Comparison of ENCODE assay signal across 18 cellular contexts in genomic region chr11:557328-558132, GRCh38. TPM values are rescaled to one million over a fixed set of nuclear protein-coding genes. Genes with fewer than 3 reads are reported as not detected.
DNase-seq lines count a peak whose midpoint lies in the region; ATAC-seq and TF ChIP-seq lines count a peak whose summit lies in the region.
"Had no signal": no experiment of that assay in that cellular context is flagged by ENCODE, and none has a peak within 500 bp of the region (broad histone marks: within the 10 kb centered on the region; RNA-seq: fewer than 3 reads in every experiment).

No MANE protein-coding gene starts in this region.

- peaks cover 29% of the 10 kb centered on the region for H3K4me1 ChIP-seq in CD8-positive, alpha-beta memory T cell (ENCODE audit: insufficient read depth, low read length)

- H3K36me3 ChIP-seq in CD8-positive, alpha-beta memory T cell (ENCODE audit: insufficient read depth, low read length) = no peaks in the 10 kb centered on the region
- H3K36me3 ChIP-seq: gastrocnemius medialis, lower lobe of right lung, right atrium auricular region had no signal

- TF ChIP-seq CTCF in neural crest cell (conservative IDR thresholded peaks at IDR 0.05) = no peak

- CTCF ChIA-PET in CD8-positive, alpha-beta memory T cell (lab: Charles Lee) = interaction anchor here (1.2 to 4.0 kb wide), 4 partner anchors 8 to 169 kb away, joined by 3 to 49 read pairs (median 16); partner anchors contain the start of gene PHRF1
- CTCF ChIA-PET in T-cell (lab: Charles Lee) = no interaction called here

- POLR2A ChIA-PET in CD8-positive, alpha-beta memory T cell (lab: Charles Lee) = interaction anchor here (0.6 to 1.0 kb wide), 2 partner anchors 18 to 219 kb away, joined by 3 to 7 read pairs; partner anchors contain the start of gene PHRF1
- POLR2A ChIA-PET in T-cell (lab: Charles Lee) = interaction anchor here in 1 of 2 donors (0.6 kb wide), 1 partner anchor 91 kb away, joined by 4 read pairs; no protein-coding TSS in a partner anchor

- H3K9me3 Mint-ChIP-seq in CD8-positive, alpha-beta memory T cell = no peaks in the 10 kb centered on the region
- no peaks in the 10 kb centered on the region for H3K9me3 Mint-ChIP-seq in T-cell
- no peaks in the 10 kb centered on the region for H3K9me3 Mint-ChIP-seq in neural crest cell

- peak in 1 of 5 donors; percentile 48 for DNase-seq in CD8-positive, alpha-beta memory T cell
- no peak for DNase-seq in T-cell
- no peak for DNase-seq in neural crest cell (ENCODE audit: low read depth, low spot score)
- no peak for DNase-seq in stimulated activated CD4-positive, alpha-beta T cell treated with anti-CD3 and anti-CD28 coated beads, Interleukin-1b, Interleukin-23, amount 100 ng/mL, for 48 hours
- DNase-seq in pons (ENCODE audit: low spot score) = no peak
- DNase-seq: activated CD8-positive, alpha-beta memory T cell treated with anti-CD3 and anti-CD28 coated beads for 24 hours; effector CD8-positive, alpha-beta T cell; gastrocnemius medialis; islet precursor cell; lower lobe of right lung; NCI-H1105; NCI-H2081; NCI-H446; SK-N-SH; stimulated activated CD4-positive, alpha-beta T cell treated with anti-CD3 and anti-CD28 coated beads, Interleukin-12 subunit alpha, Interleukin-12 subunit beta, amount 100 ng/mL, for 4 hours; stimulated activated CD8-positive, alpha-beta memory T cell treated with anti-CD3 and anti-CD28 coated beads, Interleukin-4, amount 100 ng/mL, for 48 hours had no signal

- no peaks in the 10 kb centered on the region for H3K9me3 ChIP-seq in CD8-positive, alpha-beta memory T cell (ENCODE audit: low read length)
- H3K9me3 ChIP-seq: gastrocnemius medialis, lower lobe of right lung, right atrium auricular region, SK-N-SH had no signal

- no peaks in the 10 kb centered on the region for H3K27me3 ChIP-seq in CD8-positive, alpha-beta memory T cell (ENCODE audit: insufficient read depth, low read length, poor library complexity, severe bottlenecking)

- ATAC-seq in T-cell (replicated peaks in 1 of 4) = no peak
- ATAC-seq: gastrocnemius medialis, lower lobe of right lung had no signal

- no peak overlapping the region for H3K27ac ChIP-seq in CD8-positive, alpha-beta memory T cell (ENCODE audit: low read depth, low read length)
- H3K27ac ChIP-seq: gastrocnemius medialis, lower lobe of right lung, right atrium auricular region had no signal

- H3K27ac Mint-ChIP-seq in CD8-positive, alpha-beta memory T cell = peak overlapping the region in 3 of 8 donors; percentile 37 to 60 (median 52)
- peak overlapping the region; percentile 16 to 57 for H3K27ac Mint-ChIP-seq in T-cell
- H3K27ac Mint-ChIP-seq in neural crest cell (ENCODE audit: unreplicated experiment) = no peak overlapping the region
- H3K27ac Mint-ChIP-seq: activated naive CD8-positive, alpha-beta T cell had no signal

- H3K4me3 Mint-ChIP-seq in CD8-positive, alpha-beta memory T cell = peak overlapping the region in 5 of 7 donors; percentile 19 to 77 (median 46)
- H3K4me3 Mint-ChIP-seq in T-cell = no peak overlapping the region
- H3K4me3 Mint-ChIP-seq in neural crest cell = peak overlapping the region; percentile 47
- H3K4me3 Mint-ChIP-seq: activated naive CD8-positive, alpha-beta T cell had no signal

- peaks cover 10 to 27% (median 10%) of the 10 kb centered on the region in 3 donors for H3K4me1 Mint-ChIP-seq in CD8-positive, alpha-beta memory T cell
- H3K4me1 Mint-ChIP-seq in T-cell (peaks cover 18 to 21% (median 21%) of the 10 kb centered on the region in 3 donors), neural crest cell (peaks cover 5% of the 10 kb centered on the region)

- peaks cover 0 to 3% of the 10 kb centered on the region in 2 donors for H3K27me3 Mint-ChIP-seq in CD8-positive, alpha-beta memory T cell
- H3K27me3 Mint-ChIP-seq in T-cell (no peaks in the 10 kb centered on the region), neural crest cell (ENCODE audit: low read depth) (peaks cover 53% of the 10 kb centered on the region)
- H3K27me3 Mint-ChIP-seq: activated naive CD8-positive, alpha-beta T cell had no signal

- peaks cover 0 to 3% (median 0%) of the 10 kb centered on the region in 3 donors for H3K36me3 Mint-ChIP-seq in CD8-positive, alpha-beta memory T cell
- no peaks in the 10 kb centered on the region for H3K36me3 Mint-ChIP-seq in T-cell
- H3K36me3 Mint-ChIP-seq in neural crest cell (ENCODE audit: low read depth) = no peaks in the 10 kb centered on the region
- H3K36me3 Mint-ChIP-seq: activated naive CD8-positive, alpha-beta T cell had no signal

- no peak overlapping the region for H3K4me3 ChIP-seq in CD8-positive, alpha-beta memory T cell (ENCODE audit: low read length)
- H3K4me3 ChIP-seq: gastrocnemius medialis, lower lobe of right lung, right atrium auricular region had no signal

RNA-seq across cellular contexts. Expression of gene LMNTD2, which starts 3.0 kb away (rescaled TPM):
- 1 to 10 TPM; 1.2 to 2.4 TPM for total RNA-seq in CD8-positive, alpha-beta memory T cell
- 1.1 TPM for polyA plus RNA-seq in CD8-positive, alpha-beta memory T cell
- total RNA-seq in T-cell (10 to 100 TPM in 1 of 5 donors, 1 to 10 TPM in 4; 5.1 to 13.4 (median 8.8) TPM), neural crest cell (1.8 and 2.2 TPM in 2 replicates)

RNA-seq across cellular contexts. Expression of gene RASSF7, which starts 3.2 kb away (rescaled TPM):
- total RNA-seq in CD8-positive, alpha-beta memory T cell = 10 to 100 TPM; 20.4 to 20.7 TPM
- polyA plus RNA-seq in CD8-positive, alpha-beta memory T cell = 39.7 TPM
- 10 to 100 TPM; 23.2 to 68.4 (median 63.4) TPM for total RNA-seq in T-cell
- total RNA-seq in neural crest cell = 7.3 and 7.4 TPM in 2 replicates

RNA-seq across cellular contexts. Expression of gene PHRF1, which starts 18.7 kb away (rescaled TPM):
- 10 to 100 TPM; 47.3 to 49.8 TPM for total RNA-seq in CD8-positive, alpha-beta memory T cell
- 17.7 TPM for polyA plus RNA-seq in CD8-positive, alpha-beta memory T cell
- total RNA-seq in T-cell (10 to 100 TPM; 40.2 to 69.4 (median 66.3) TPM), neural crest cell (52.3 TPM in 2 replicates)

RNA-seq across cellular contexts. Expression of gene LRRC56, which starts 20.2 kb away (rescaled TPM):
- 1 to 10 TPM; 1.8 to 2.1 TPM for total RNA-seq in CD8-positive, alpha-beta memory T cell
- 0.81 TPM for polyA plus RNA-seq in CD8-positive, alpha-beta memory T cell
- total RNA-seq in T-cell (1 to 10 TPM; 3.4 to 6.1 (median 5.6) TPM), neural crest cell (2.1 and 2.4 TPM in 2 replicates)

RNA-seq across cellular contexts. Expression of gene HRAS, which starts 22.2 kb away (rescaled TPM):
- total RNA-seq in CD8-positive, alpha-beta memory T cell = 10 to 100 TPM; 86.9 to 91.5 TPM
- polyA plus RNA-seq in CD8-positive, alpha-beta memory T cell = 22.5 TPM
- total RNA-seq in T-cell (10 to 100 TPM; 27.6 to 53.4 (median 47.6) TPM), neural crest cell (90.6 and 93.5 TPM in 2 replicates)

Comparison
In these comparisons a context has a peak if more than half of its experiments do, and no peak if none do; other contexts are left out.
1. H3K4me3 Mint-ChIP-seq: peak in CD8-positive, alpha-beta memory T cell (5 of 7) and neural crest cell (single experiment); none in T-cell (0 of 3).